ENCODE assay signal across 10 cellular contexts in the genomic region with DNA sequence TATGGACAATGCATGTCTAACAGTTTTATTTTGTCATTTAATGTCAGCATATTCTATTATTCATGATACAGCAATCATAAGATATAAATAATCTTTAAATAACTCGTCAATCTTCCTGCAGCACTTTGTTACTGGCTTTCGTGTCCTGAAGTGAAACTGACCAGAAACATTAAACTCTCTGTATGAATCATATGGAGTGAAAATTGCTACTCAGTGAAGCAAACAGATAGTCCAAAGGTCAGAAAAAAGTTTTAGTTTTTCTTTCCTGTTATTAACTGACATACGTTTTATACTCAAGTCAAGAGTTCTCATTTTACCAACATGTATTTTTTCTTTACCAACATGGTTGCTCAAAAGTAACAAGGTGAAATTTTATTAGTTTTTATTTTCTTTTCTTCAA.
DNase-seq lines count a peak whose midpoint lies in the region; ATAC-seq and TF ChIP-seq lines count a peak whose summit lies in the region.
"Had no signal": no experiment of that assay in that cellular context is flagged by ENCODE, and none has a peak within 500 bp of the region (broad histone marks: within the 10 kb centered on the region; RNA-seq: fewer than 3 reads in every experiment).

No MANE protein-coding gene starts in this region.

- H3K4me3 ChIP-seq in KMS-11 (IDR thresholded peaks at IDR 0.05; ENCODE audit: insufficient read depth, low read depth, low read length) (no peak overlapping the region), osteoblast (ENCODE audit: insufficient read depth, low read length) (no peak overlapping the region)
- H3K4me3 ChIP-seq: lower lobe of right lung had no signal

- ATAC-seq in GM19025 (IDR thresholded peaks at IDR 0.05; ENCODE audit: low read depth, unreplicated experiment) (peak; percentile 84), HG02678 (IDR thresholded peaks at IDR 0.05; ENCODE audit: unreplicated experiment) (peak; percentile 90), T-cell (replicated peaks in 1 of 4) (no peak)
- no peak for ATAC-seq in stimulated activated naive B cell treated with anti-CD40 and anti-IgM and Interleukin-4, amounts not matched to agents 10 μg/mL and 1 μg/mL and 100 μg/mL, for 72 hours (replicated peaks)
- ATAC-seq: lower lobe of right lung had no signal

- POLR2A ChIA-PET in T-cell (lab: Charles Lee) = no interaction called here

- no peak overlapping the region for H3K4me3 Mint-ChIP-seq in T-cell
- no peak overlapping the region for H3K4me3 Mint-ChIP-seq in stimulated activated naive B cell treated with anti-CD40 and anti-IgM and Interleukin-4, amounts not matched to agents 10 μg/mL and 1 μg/mL and 100 μg/mL, for 72 hours

- H3K36me3 ChIP-seq in KMS-11 (ENCODE audit: insufficient read depth) (no peaks in the 10 kb centered on the region), osteoblast (ENCODE audit: insufficient read depth, low read length) (no peaks in the 10 kb centered on the region)
- H3K36me3 ChIP-seq: lower lobe of right lung had no signal

- H3K4me1 Mint-ChIP-seq in T-cell = no peaks in the 10 kb centered on the region
- H3K4me1 Mint-ChIP-seq in stimulated activated naive B cell treated with anti-CD40 and anti-IgM and Interleukin-4, amounts not matched to agents 10 μg/mL and 1 μg/mL and 100 μg/mL, for 72 hours = no peaks in the 10 kb centered on the region

- CTCF ChIA-PET in T-cell (lab: Charles Lee) = interaction anchor here in 1 of 2 donors (1.0 kb wide), 1 partner anchor 10 kb away, joined by 3 read pairs; no protein-coding TSS in a partner anchor

- no peaks in the 10 kb centered on the region for H3K9me3 Mint-ChIP-seq in T-cell
- H3K9me3 Mint-ChIP-seq in stimulated activated naive B cell treated with anti-CD40 and anti-IgM and Interleukin-4, amounts not matched to agents 10 μg/mL and 1 μg/mL and 100 μg/mL, for 72 hours = no peaks in the 10 kb centered on the region

- H3K79me2 ChIP-seq in KMS-11 (ENCODE audit: insufficient read depth, low read depth) (no peaks in the 10 kb centered on the region), osteoblast (ENCODE audit: insufficient read depth, low read length) (no peaks in the 10 kb centered on the region)

- no peak for TF ChIP-seq CTCF in KMS-11 (conservative IDR thresholded peaks at IDR 0.05; ENCODE audit: low read depth, low read length)
- TF ChIP-seq CTCF in osteoblast (IDR thresholded peaks at IDR 0.05; ENCODE audit: extremely low read depth, low read depth, low read length) = no peak

- no peak overlapping the region for H3K9ac ChIP-seq in KMS-11

- no peaks in the 10 kb centered on the region for H3K9me3 ChIP-seq in osteoblast (ENCODE audit: low read depth, low read length)
- H3K9me3 ChIP-seq: lower lobe of right lung had no signal

- H3K4me1 ChIP-seq in KMS-11 (ENCODE audit: low read depth, poor library complexity, severe bottlenecking) (peaks cover 50% of the 10 kb centered on the region), osteoblast (ENCODE audit: insufficient read depth, low read length) (peaks cover 15% of the 10 kb centered on the region)
- H3K4me1 ChIP-seq: lower lobe of right lung had no signal

- peak overlapping the region; percentile 93 for H3K4me2 ChIP-seq in KMS-11
- H3K4me2 ChIP-seq in osteoblast (ENCODE audit: insufficient read depth, low read length) = peak overlapping the region; percentile 58

- peaks cover 3 to 10% of the 10 kb centered on the region in 2 donors for H3K27me3 Mint-ChIP-seq in T-cell
- peaks cover 0 to 3% of the 10 kb centered on the region in 2 donors for H3K27me3 Mint-ChIP-seq in stimulated activated naive B cell treated with anti-CD40 and anti-IgM and Interleukin-4, amounts not matched to agents 10 μg/mL and 1 μg/mL and 100 μg/mL, for 72 hours

- H3K27me3 ChIP-seq in KMS-11 (ENCODE audit: insufficient read depth, low read depth) = no peaks in the 10 kb centered on the region
- H3K27me3 ChIP-seq in osteoblast (ENCODE audit: insufficient read depth, low read length) = no peaks in the 10 kb centered on the region

- H3K36me3 Mint-ChIP-seq in T-cell = no peaks in the 10 kb centered on the region
- H3K36me3 Mint-ChIP-seq in stimulated activated naive B cell treated with anti-CD40 and anti-IgM and Interleukin-4, amounts not matched to agents 10 μg/mL and 1 μg/mL and 100 μg/mL, for 72 hours = no peaks in the 10 kb centered on the region

- H4K20me1 ChIP-seq in KMS-11 (ENCODE audit: insufficient read depth) (no peaks in the 10 kb centered on the region), osteoblast (ENCODE audit: insufficient read depth, low read length) (no peaks in the 10 kb centered on the region)

- no peak overlapping the region for H3K27ac Mint-ChIP-seq in T-cell
- no peak overlapping the region for H3K27ac Mint-ChIP-seq in stimulated activated naive B cell treated with anti-CD40 and anti-IgM and Interleukin-4, amounts not matched to agents 10 μg/mL and 1 μg/mL and 100 μg/mL, for 72 hours

- H2AFZ ChIP-seq in KMS-11 (ENCODE audit: low read depth) (peak overlapping the region; percentile 11; the same call in 1 of the 2 replicates), osteoblast (ENCODE audit: low read length) (no peak overlapping the region)

- DNase-seq in osteoblast (ENCODE audit: insufficient read length, low spot score, missing footprints) (peak; percentile 77), T-cell (no peak), Ammon's horn (ENCODE audit: low spot score) (no peak)
- DNase-seq in activated CD4-positive, alpha-beta T cell treated with anti-CD3 and anti-CD28 coated beads for 48 hours = no peak
- no peak for DNase-seq in stimulated activated naive B cell treated with anti-CD40 and anti-IgM and Interleukin-4, amounts not matched to agents 10 μg/mL and 1 μg/mL and 100 μg/mL, for 72 hours
- DNase-seq: lower lobe of right lung, NCI-H2171 had no signal

- H3K27ac ChIP-seq in KMS-11 (peak overlapping the region; percentile 25), osteoblast (ENCODE audit: low read depth, low read length) (peak overlapping the region; percentile 19)
- H3K27ac ChIP-seq: lower lobe of right lung had no signal

Comparison
In these comparisons a context has a peak if more than half of its experiments do, and no peak if none do; other contexts are left out.
1. ATAC-seq: peak in GM19025 (single experiment) and HG02678 (single experiment); none in T-cell (0 of 4) and stimulated activated naive B cell treated with anti-CD40 and anti-IgM and Interleukin-4, amounts not matched to agents 10 μg/mL and 1 μg/mL and 100 μg/mL, for 72 hours (0 of 2).